In the genomic region with DNA sequence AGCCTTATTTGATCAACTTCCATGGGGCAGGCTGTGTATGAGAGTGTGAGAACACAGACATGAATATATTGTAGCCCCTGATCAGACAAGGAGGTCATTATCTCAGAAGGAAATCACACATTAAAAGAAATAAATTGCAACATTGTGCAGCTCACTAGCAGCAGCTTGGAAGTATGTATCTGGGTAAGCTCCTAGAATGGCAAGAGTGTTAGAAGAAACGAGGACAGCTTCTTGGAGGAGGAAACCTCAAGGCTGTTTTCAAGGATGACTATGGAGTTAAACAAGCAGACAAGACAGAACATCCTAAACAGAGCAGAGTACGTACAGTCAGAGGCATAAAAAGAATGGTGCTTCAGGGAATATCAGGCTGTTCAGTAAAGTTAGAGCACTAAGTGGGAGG, we compare ENCODE assay signal across 8 cellular contexts.
"Had no signal": no experiment of that assay in that cellular context is flagged by ENCODE, and none has a peak within 500 bp of the region (broad histone marks: within the 10 kb centered on the region; RNA-seq: fewer than 3 reads in every experiment).

No MANE protein-coding gene starts in this region.

- H3K27me3 Mint-ChIP-seq: IgD-negative memory B cell had no signal

- H3K27ac Mint-ChIP-seq: IgD-negative memory B cell had no signal

- ATAC-seq: HepG2, K562 had no signal

- FAIRE-seq: HepG2, HTR-8/SVneo, K562 had no signal

- H3K36me3 Mint-ChIP-seq: IgD-negative memory B cell had no signal

- H3K4me1 Mint-ChIP-seq: IgD-negative memory B cell had no signal

- H3K27ac ChIP-seq: HL-60 had no signal

- DNase-seq: IMR-90, KBM-7, KG1 had no signal

- H3K4me3 Mint-ChIP-seq: IgD-negative memory B cell had no signal

- H3K4me3 ChIP-seq: K562 had no signal
